ENCODE assay signal across 1 cellular context in the genomic region with DNA sequence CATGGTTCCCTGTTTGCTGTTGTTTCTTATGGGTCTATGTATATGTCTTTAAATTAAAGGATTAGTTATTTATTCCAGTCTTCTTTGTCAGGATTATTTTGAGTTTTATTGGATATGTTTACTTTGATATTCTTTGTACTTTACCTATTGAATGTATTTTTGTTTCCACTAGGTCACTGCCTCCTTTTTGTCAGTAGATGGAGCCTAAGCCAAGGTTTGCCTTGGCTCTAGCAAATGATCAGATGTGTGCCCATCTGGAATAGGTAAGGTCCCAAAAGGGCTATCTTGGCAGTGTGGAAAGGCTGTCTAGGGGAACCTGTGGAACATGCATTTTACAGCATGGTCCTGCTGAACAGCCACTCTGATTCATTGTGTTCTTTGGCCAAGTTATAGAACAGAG.
TF ChIP-seq lines count a peak whose summit lies in the region.

No MANE protein-coding gene starts in this region.

TF ChIP-seq in liver, 16 proteins besides CTCF, POLR2A, EP300 and RAD21 (continued from another document):
- TF ChIP-seq, protein P1, sequence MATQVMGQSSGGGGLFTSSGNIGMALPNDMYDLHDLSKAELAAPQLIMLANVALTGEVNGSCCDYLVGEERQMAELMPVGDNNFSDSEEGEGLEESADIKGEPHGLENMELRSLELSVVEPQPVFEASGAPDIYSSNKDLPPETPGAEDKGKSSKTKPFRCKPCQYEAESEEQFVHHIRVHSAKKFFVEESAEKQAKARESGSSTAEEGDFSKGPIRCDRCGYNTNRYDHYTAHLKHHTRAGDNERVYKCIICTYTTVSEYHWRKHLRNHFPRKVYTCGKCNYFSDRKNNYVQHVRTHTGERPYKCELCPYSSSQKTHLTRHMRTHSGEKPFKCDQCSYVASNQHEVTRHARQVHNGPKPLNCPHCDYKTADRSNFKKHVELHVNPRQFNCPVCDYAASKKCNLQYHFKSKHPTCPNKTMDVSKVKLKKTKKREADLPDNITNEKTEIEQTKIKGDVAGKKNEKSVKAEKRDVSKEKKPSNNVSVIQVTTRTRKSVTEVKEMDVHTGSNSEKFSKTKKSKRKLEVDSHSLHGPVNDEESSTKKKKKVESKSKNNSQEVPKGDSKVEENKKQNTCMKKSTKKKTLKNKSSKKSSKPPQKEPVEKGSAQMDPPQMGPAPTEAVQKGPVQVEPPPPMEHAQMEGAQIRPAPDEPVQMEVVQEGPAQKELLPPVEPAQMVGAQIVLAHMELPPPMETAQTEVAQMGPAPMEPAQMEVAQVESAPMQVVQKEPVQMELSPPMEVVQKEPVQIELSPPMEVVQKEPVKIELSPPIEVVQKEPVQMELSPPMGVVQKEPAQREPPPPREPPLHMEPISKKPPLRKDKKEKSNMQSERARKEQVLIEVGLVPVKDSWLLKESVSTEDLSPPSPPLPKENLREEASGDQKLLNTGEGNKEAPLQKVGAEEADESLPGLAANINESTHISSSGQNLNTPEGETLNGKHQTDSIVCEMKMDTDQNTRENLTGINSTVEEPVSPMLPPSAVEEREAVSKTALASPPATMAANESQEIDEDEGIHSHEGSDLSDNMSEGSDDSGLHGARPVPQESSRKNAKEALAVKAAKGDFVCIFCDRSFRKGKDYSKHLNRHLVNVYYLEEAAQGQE (IDR thresholded peaks at IDR 0.05): no peak
- TF ChIP-seq GABPA (IDR thresholded peaks at IDR 0.05 in 1 of 2, conservative IDR thresholded peaks at IDR 0.05 in 1 of 2): no peak
- TF ChIP-seq SP1 (IDR thresholded peaks at IDR 0.05): no peak
- TF ChIP-seq, protein P2, sequence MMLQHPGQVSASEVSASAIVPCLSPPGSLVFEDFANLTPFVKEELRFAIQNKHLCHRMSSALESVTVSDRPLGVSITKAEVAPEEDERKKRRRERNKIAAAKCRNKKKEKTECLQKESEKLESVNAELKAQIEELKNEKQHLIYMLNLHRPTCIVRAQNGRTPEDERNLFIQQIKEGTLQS (IDR thresholded peaks at IDR 0.05): no peak
- no peak for TF ChIP-seq HNF4A (conservative IDR thresholded peaks at IDR 0.05)
- TF ChIP-seq FOXA1 (IDR thresholded peaks at IDR 0.05): no peak
TF ChIP-seq in liver: peak in this region for 0.
